ENCODE assay signal across 23 cellular contexts in the genomic region with DNA sequence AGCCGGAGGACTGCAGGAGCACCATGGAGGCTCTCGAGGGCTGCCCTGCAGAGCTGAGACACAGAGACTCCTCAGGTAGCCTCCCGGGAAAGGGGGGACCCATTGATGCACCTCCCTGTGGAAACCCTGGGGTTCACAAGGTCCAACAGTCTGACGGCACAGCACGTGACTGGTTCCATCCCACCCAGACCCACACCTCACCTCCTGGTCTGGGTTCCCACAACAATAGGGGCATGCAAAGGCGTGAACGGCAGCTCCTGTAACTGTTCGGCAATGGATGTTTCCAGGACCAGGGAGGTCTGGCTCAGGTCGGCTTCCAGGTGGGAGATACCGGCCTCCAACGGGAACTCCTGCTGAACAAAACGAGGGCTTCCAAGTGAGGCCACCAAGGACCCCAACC.
"Had no signal": no experiment of that assay in that cellular context is flagged by ENCODE, and none has a peak within 500 bp of the region (broad histone marks: within the 10 kb centered on the region; RNA-seq: fewer than 3 reads in every experiment).

No MANE protein-coding gene starts in this region.

- H3K4me3 Mint-ChIP-seq: activated B cell treated with CpG ODN at 0.5 μM for 24 hours; activated CD4-positive, alpha-beta T cell treated with anti-CD3 and anti-CD28 coated beads for 36 hours; activated naive CD4-positive, alpha-beta T cell treated with anti-CD3 and anti-CD28 coated beads, Interleukin-2, amount 10 ng/mL, durations not matched to agents 7 days and 5 days; dendritic cell treated with granulocyte-macrophage colony-stimulating factor and Interleukin-4, amounts not matched to agents 40 ng/mL and 50 ng/mL, for 4 days; natural killer cell; stimulated activated naive CD8-positive, alpha-beta T cell treated with anti-CD3 and anti-CD28 coated beads, Interleukin-15, Interleukin-2, amounts not matched to agents 100 ng/mL and 50 ng/mL, for 24 hours; T-helper 1 cell treated with Interleukin-12 subunit alpha and Interleukin-12 subunit beta and Interleukin-4 antibody, amounts not matched to agents 30 μg/mL and 1 μg/mL, for 36 hours had no signal

- H3K27ac Mint-ChIP-seq: activated B cell treated with CpG ODN at 0.5 μM for 24 hours; activated CD4-positive, alpha-beta T cell treated with anti-CD3 and anti-CD28 coated beads for 36 hours; dendritic cell treated with granulocyte-macrophage colony-stimulating factor and Interleukin-4, amounts not matched to agents 40 ng/mL and 50 ng/mL, for 4 days; natural killer cell; stimulated activated naive CD8-positive, alpha-beta T cell treated with anti-CD3 and anti-CD28 coated beads, Interleukin-15, Interleukin-2, amounts not matched to agents 100 ng/mL and 50 ng/mL, for 24 hours; T-helper 1 cell treated with Interleukin-12 subunit alpha and Interleukin-12 subunit beta and Interleukin-4 antibody, amounts not matched to agents 30 μg/mL and 1 μg/mL, for 36 hours had no signal

- H3K9me3 Mint-ChIP-seq: activated B cell treated with CpG ODN at 0.5 μM for 24 hours; activated naive CD4-positive, alpha-beta T cell treated with anti-CD3 and anti-CD28 coated beads, Interleukin-2, amount 10 ng/mL, durations not matched to agents 7 days and 5 days; dendritic cell treated with granulocyte-macrophage colony-stimulating factor and Interleukin-4, amounts not matched to agents 40 ng/mL and 50 ng/mL, for 4 days; natural killer cell; stimulated activated naive CD8-positive, alpha-beta T cell treated with anti-CD3 and anti-CD28 coated beads, Interleukin-15, Interleukin-2, amounts not matched to agents 100 ng/mL and 50 ng/mL, for 24 hours; T-helper 1 cell treated with Interleukin-12 subunit alpha and Interleukin-12 subunit beta and Interleukin-4 antibody, amounts not matched to agents 30 μg/mL and 1 μg/mL, for 36 hours had no signal

- H3K4me1 Mint-ChIP-seq: activated B cell treated with CpG ODN at 0.5 μM for 24 hours; activated CD4-positive, alpha-beta T cell treated with anti-CD3 and anti-CD28 coated beads for 36 hours; activated naive CD4-positive, alpha-beta T cell treated with anti-CD3 and anti-CD28 coated beads, Interleukin-2, amount 10 ng/mL, durations not matched to agents 7 days and 5 days had no signal

- H3K27me3 ChIP-seq: pancreas, thyroid gland had no signal

- H3K4me3 ChIP-seq: pancreas, thyroid gland had no signal

- ATAC-seq: activated CD4-positive, alpha-beta T cell treated with anti-CD3 and anti-CD28 coated beads for 36 hours; esophagus mucosa; natural killer cell; pancreas; right cardiac atrium had no signal

- H3K4me1 ChIP-seq: pancreas, thyroid gland had no signal

- H3K36me3 Mint-ChIP-seq: natural killer cell had no signal

- H3K9me3 ChIP-seq: pancreas, thyroid gland had no signal

- DNase-seq: activated B cell treated with CpG ODN at 0.5 μM for 24 hours; activated CD4-positive, alpha-beta T cell treated with anti-CD3 and anti-CD28 coated beads for 36 hours; activated CD4-positive, alpha-beta T cell treated with anti-CD3 and anti-CD28 coated beads, Interleukin-2, amount 50 U/mL, for 4 hours; activated CD8-positive, alpha-beta memory T cell treated with anti-CD3 and anti-CD28 coated beads for 24 hours; activated naive CD4-positive, alpha-beta T cell treated with anti-CD3 and anti-CD28 coated beads, Interleukin-2, amount 10 ng/mL, durations not matched to agents 7 days and 5 days; activated T-cell treated with anti-CD3 and anti-CD28 coated beads, Interleukin-2, amount 50 U/mL, for 48 hours; amygdala; effector CD8-positive, alpha-beta T cell; foreskin melanocyte; hippocampal formation; midbrain; natural killer cell; pancreas; right cardiac atrium; stimulated activated CD4-positive, alpha-beta T cell treated with anti-CD3 and anti-CD28 coated beads, Interleukin-12 subunit alpha, Interleukin-12 subunit beta, amount 100 ng/mL, for 4 hours; stimulated activated CD4-positive, alpha-beta T cell treated with anti-CD3 and anti-CD28 coated beads, Interleukin-4, amount 100 ng/mL, for 4 hours; substantia nigra; T1000; thyroid gland had no signal

- H3K27ac ChIP-seq: pancreas, thyroid gland had no signal

- H3K27me3 Mint-ChIP-seq: activated B cell treated with CpG ODN at 0.5 μM for 24 hours; activated CD4-positive, alpha-beta T cell treated with anti-CD3 and anti-CD28 coated beads for 36 hours; activated naive CD4-positive, alpha-beta T cell treated with anti-CD3 and anti-CD28 coated beads, Interleukin-2, amount 10 ng/mL, durations not matched to agents 7 days and 5 days; dendritic cell treated with granulocyte-macrophage colony-stimulating factor and Interleukin-4, amounts not matched to agents 40 ng/mL and 50 ng/mL, for 4 days; stimulated activated naive CD8-positive, alpha-beta T cell treated with anti-CD3 and anti-CD28 coated beads, Interleukin-15, Interleukin-2, amounts not matched to agents 100 ng/mL and 50 ng/mL, for 24 hours had no signal
